ENCODE assay signal across 18 cellular contexts in genomic region chr7:2908103-2908683, GRCh38.
DNase-seq lines count a peak whose midpoint lies in the region; ATAC-seq and TF ChIP-seq lines count a peak whose summit lies in the region.
"Had no signal": no experiment of that assay in that cellular context is flagged by ENCODE, and none has a peak within 500 bp of the region (broad histone marks: within the 10 kb centered on the region; RNA-seq: fewer than 3 reads in every experiment).

No MANE protein-coding gene starts in this region.

- no peak for TF ChIP-seq CTCF in gastroesophageal sphincter (IDR thresholded peaks at IDR 0.05)

- no peaks in the 10 kb centered on the region for H3K9me3 Mint-ChIP-seq in activated naive CD8-positive, alpha-beta T cell treated with anti-CD3 and anti-CD28 coated beads, Interleukin-2, amount 10 ng/mL, durations not matched to agents 7 days and 5 days
- H3K9me3 Mint-ChIP-seq in activated naive CD8-positive, alpha-beta T cell treated with anti-CD3 and anti-CD28 coated beads for 36 hours, result no peaks in the 10 kb centered on the region
- H3K9me3 Mint-ChIP-seq in stimulated activated memory B cell treated with anti-CD40 and anti-IgM and Interleukin-4, amounts not matched to agents 10 μg/mL and 1 μg/mL and 100 μg/mL, for 72 hours, result peaks cover 5% of the 10 kb centered on the region
- peaks cover 0 to 8% (median 0%) of the 10 kb centered on the region in 11 donors for H3K9me3 Mint-ChIP-seq in naive thymus-derived CD4-positive, alpha-beta T cell

- 84 to 91% methylated on average over 8 to 11 of the region's 17 CpGs for WGBS in gastroesophageal sphincter (ENCODE audit: low coverage in 1 of 2), 2 donors

- peaks cover 11% of the 10 kb centered on the region for H3K4me1 Mint-ChIP-seq in activated naive CD8-positive, alpha-beta T cell treated with anti-CD3 and anti-CD28 coated beads, Interleukin-2, amount 10 ng/mL, durations not matched to agents 7 days and 5 days
- peaks cover 4% of the 10 kb centered on the region for H3K4me1 Mint-ChIP-seq in activated naive CD8-positive, alpha-beta T cell treated with anti-CD3 and anti-CD28 coated beads for 36 hours
- peaks cover 13% of the 10 kb centered on the region for H3K4me1 Mint-ChIP-seq in stimulated activated memory B cell treated with anti-CD40 and anti-IgM and Interleukin-4, amounts not matched to agents 10 μg/mL and 1 μg/mL and 100 μg/mL, for 72 hours
- H3K4me1 Mint-ChIP-seq in naive thymus-derived CD4-positive, alpha-beta T cell, result peaks cover 0 to 17% (median 2%) of the 10 kb centered on the region in 7 donors

- no peak for DNase-seq in activated naive CD8-positive, alpha-beta T cell treated with anti-CD3 and anti-CD28 coated beads, Interleukin-2, amount 10 ng/mL, durations not matched to agents 7 days and 5 days
- no peak for DNase-seq in activated naive CD8-positive, alpha-beta T cell treated with anti-CD3 and anti-CD28 coated beads for 36 hours
- peak; percentile 92 for DNase-seq in NAMALWA (ENCODE audit: low spot score)
- DNase-seq in germinal center (ENCODE audit: low spot score), result peak; percentile 55
- no peak for DNase-seq in naive thymus-derived CD4-positive, alpha-beta T cell
- DNase-seq in SW480 (ENCODE audit: low spot score), result no peak
- DNase-seq: 8988T; AML-193; CD4-positive, alpha-beta memory T cell; COR-L47; DMS153; DMS79 treated with DMSO at 0.1 percent for 48 hours; EL had no signal

- H3K27me3 ChIP-seq in naive thymus-derived CD4-positive, alpha-beta T cell (ENCODE audit: control insufficient read depth in 2 of 2, insufficient read depth in 2 of 2, low read length in 2 of 2), result no peaks in the 10 kb centered on the region
- H3K27me3 ChIP-seq in gastroesophageal sphincter, result peaks cover 4% of the 10 kb centered on the region

- no peak overlapping the region for H3K27ac ChIP-seq in naive thymus-derived CD4-positive, alpha-beta T cell (ENCODE audit: low read depth, low read length)
- H3K27ac ChIP-seq in gastroesophageal sphincter, result no peak overlapping the region
- H3K27ac ChIP-seq: C4-2B had no signal

- no peak for TF ChIP-seq EP300 in gastroesophageal sphincter (IDR thresholded peaks at IDR 0.05)

- H3K36me3 Mint-ChIP-seq in activated naive CD8-positive, alpha-beta T cell treated with anti-CD3 and anti-CD28 coated beads, Interleukin-2, amount 10 ng/mL, durations not matched to agents 7 days and 5 days, result peaks cover 58% of the 10 kb centered on the region
- peaks cover 60% of the 10 kb centered on the region for H3K36me3 Mint-ChIP-seq in activated naive CD8-positive, alpha-beta T cell treated with anti-CD3 and anti-CD28 coated beads for 36 hours
- H3K36me3 Mint-ChIP-seq in stimulated activated memory B cell treated with anti-CD40 and anti-IgM and Interleukin-4, amounts not matched to agents 10 μg/mL and 1 μg/mL and 100 μg/mL, for 72 hours, result peaks cover 86% of the 10 kb centered on the region
- peaks cover 20 to 73% (median 48%) of the 10 kb centered on the region in 5 donors for H3K36me3 Mint-ChIP-seq in naive thymus-derived CD4-positive, alpha-beta T cell

- CTCF ChIA-PET in naive thymus-derived CD4-positive, alpha-beta T cell (lab: Charles Lee), result no interaction called here

- POLR2A ChIA-PET in activated naive CD8-positive, alpha-beta T cell treated with anti-CD3 and anti-CD28 coated beads, Interleukin-2, amount 10 ng/mL, durations not matched to agents 7 days and 5 days (lab: Charles Lee), result no interaction called here
- POLR2A ChIA-PET in naive thymus-derived CD4-positive, alpha-beta T cell (lab: Charles Lee), result no interaction called here

- peaks cover 0 to 4% of the 10 kb centered on the region in 2 donors for H3K4me1 ChIP-seq in naive thymus-derived CD4-positive, alpha-beta T cell (ENCODE audit: control insufficient read depth in 2 of 2, insufficient read depth in 2 of 2, low read length in 2 of 2)
- no peaks in the 10 kb centered on the region for H3K4me1 ChIP-seq in gastroesophageal sphincter

- peaks cover 0 to 11% (median 0%) of the 10 kb centered on the region in 3 experiments for H3K9me3 ChIP-seq in naive thymus-derived CD4-positive, alpha-beta T cell (ENCODE audit: control insufficient read depth in 2 of 3, low read length in 3 of 3)
- peaks cover 0 to 9% (median 0%) of the 10 kb centered on the region in 3 donors for H3K9me3 ChIP-seq in gastroesophageal sphincter

- intact Hi-C loops in naive thymus-derived CD4-positive, alpha-beta T cell (cut with micrococcal nuclease), result no loop called here

- no peak for ATAC-seq in activated naive CD8-positive, alpha-beta T cell treated with anti-CD3 and anti-CD28 coated beads, Interleukin-2, amount 10 ng/mL, durations not matched to agents 7 days and 5 days (ENCODE audit: low read depth)
- ATAC-seq in stimulated activated memory B cell treated with anti-CD40 and anti-IgM and Interleukin-4, amounts not matched to agents 10 μg/mL and 1 μg/mL and 100 μg/mL, for 72 hours, result no peak
- no peak for ATAC-seq in naive thymus-derived CD4-positive, alpha-beta T cell
- ATAC-seq in gastroesophageal sphincter, result no peak
- ATAC-seq: HCT116, HepG2 had no signal

- no peaks in the 10 kb centered on the region for H3K27me3 Mint-ChIP-seq in activated naive CD8-positive, alpha-beta T cell treated with anti-CD3 and anti-CD28 coated beads, Interleukin-2, amount 10 ng/mL, durations not matched to agents 7 days and 5 days
- no peaks in the 10 kb centered on the region for H3K27me3 Mint-ChIP-seq in activated naive CD8-positive, alpha-beta T cell treated with anti-CD3 and anti-CD28 coated beads for 36 hours
- H3K27me3 Mint-ChIP-seq in stimulated activated memory B cell treated with anti-CD40 and anti-IgM and Interleukin-4, amounts not matched to agents 10 μg/mL and 1 μg/mL and 100 μg/mL, for 72 hours, result no peaks in the 10 kb centered on the region
- no peaks in the 10 kb centered on the region for H3K27me3 Mint-ChIP-seq in naive thymus-derived CD4-positive, alpha-beta T cell
- H3K27me3 Mint-ChIP-seq: CD4-positive, alpha-beta memory T cell had no signal

- no peak overlapping the region for H3K4me3 ChIP-seq in naive thymus-derived CD4-positive, alpha-beta T cell (ENCODE audit: low read length)
- H3K4me3 ChIP-seq in gastroesophageal sphincter, result no peak overlapping the region

- peaks cover 0 to 93% (median 25%) of the 10 kb centered on the region in 3 experiments for H3K36me3 ChIP-seq in naive thymus-derived CD4-positive, alpha-beta T cell (ENCODE audit: control insufficient read depth in 2 of 3, insufficient read depth in 3 of 3, low read length in 3 of 3)
- no peaks in the 10 kb centered on the region for H3K36me3 ChIP-seq in gastroesophageal sphincter

- peak overlapping the region; percentile 19 for H3K27ac Mint-ChIP-seq in activated naive CD8-positive, alpha-beta T cell treated with anti-CD3 and anti-CD28 coated beads, Interleukin-2, amount 10 ng/mL, durations not matched to agents 7 days and 5 days
- no peak overlapping the region for H3K27ac Mint-ChIP-seq in activated naive CD8-positive, alpha-beta T cell treated with anti-CD3 and anti-CD28 coated beads for 36 hours
- H3K27ac Mint-ChIP-seq in stimulated activated memory B cell treated with anti-CD40 and anti-IgM and Interleukin-4, amounts not matched to agents 10 μg/mL and 1 μg/mL and 100 μg/mL, for 72 hours, result peak overlapping the region; percentile 37
- H3K27ac Mint-ChIP-seq in naive thymus-derived CD4-positive, alpha-beta T cell, result peak overlapping the region in 1 of 9 donors; percentile 51

- no peak for TF ChIP-seq POLR2A in gastroesophageal sphincter (IDR thresholded peaks at IDR 0.05)

- H3K4me3 Mint-ChIP-seq in activated naive CD8-positive, alpha-beta T cell treated with anti-CD3 and anti-CD28 coated beads, Interleukin-2, amount 10 ng/mL, durations not matched to agents 7 days and 5 days, result no peak overlapping the region
- H3K4me3 Mint-ChIP-seq in activated naive CD8-positive, alpha-beta T cell treated with anti-CD3 and anti-CD28 coated beads for 36 hours, result no peak overlapping the region
- no peak overlapping the region for H3K4me3 Mint-ChIP-seq in stimulated activated memory B cell treated with anti-CD40 and anti-IgM and Interleukin-4, amounts not matched to agents 10 μg/mL and 1 μg/mL and 100 μg/mL, for 72 hours
- H3K4me3 Mint-ChIP-seq in naive thymus-derived CD4-positive, alpha-beta T cell, result no peak overlapping the region
- H3K4me3 Mint-ChIP-seq: CD4-positive, alpha-beta memory T cell had no signal

Comparison
In these comparisons a context has a peak if more than half of its experiments do, and no peak if none do; other contexts are left out.
1. DNase-seq: peak in NAMALWA (single experiment) and germinal center (single experiment); none in activated naive CD8-positive, alpha-beta T cell treated with anti-CD3 and anti-CD28 coated beads, Interleukin-2, amount 10 ng/mL, durations not matched to agents 7 days and 5 days (single experiment), activated naive CD8-positive, alpha-beta T cell treated with anti-CD3 and anti-CD28 coated beads for 36 hours (single experiment), naive thymus-derived CD4-positive, alpha-beta T cell (0 of 9) and SW480 (single experiment).